Comparison of ENCODE assay signal across 1 cellular context in genomic region chr4:30839583-30840520, GRCh38.
TF ChIP-seq lines count a peak whose summit lies in the region.

No MANE protein-coding gene starts in this region.

TF ChIP-seq in GM23338, 12 proteins besides CTCF, POLR2A, EP300 and RAD21 (continued from another document):
- TF ChIP-seq ETS1 (IDR thresholded peaks at IDR 0.05), result no peak
- TF ChIP-seq ZNF462 (CRISPR knock-in tag; IDR thresholded peaks at IDR 0.05), result no peak
- TF ChIP-seq STAT1 (IDR thresholded peaks at IDR 0.05; ENCODE audit: unreplicated experiment), result no peak
- TF ChIP-seq EZH2phosphoT487 (IDR thresholded peaks at IDR 0.05; ENCODE audit: unreplicated experiment), result no peak
- no peak for TF ChIP-seq NANOG (IDR thresholded peaks at IDR 0.05; ENCODE audit: borderline replicate concordance)
- no peak for TF ChIP-seq JUNB (IDR thresholded peaks at IDR 0.05; ENCODE audit: unreplicated experiment)
- TF ChIP-seq ZNF331 (CRISPR knock-in tag; IDR thresholded peaks at IDR 0.05; ENCODE audit: low read depth), result no peak
- TF ChIP-seq CREB1 (CRISPR knock-in tag; IDR thresholded peaks at IDR 0.05; ENCODE audit: low read depth), result no peak
TF ChIP-seq in GM23338: peak in this region for 0.
